ENCODE assay signal across 8 cellular contexts in genomic region chr7:30074422-30075030, GRCh38. TPM values are rescaled to one million over a fixed set of nuclear protein-coding genes. Genes with fewer than 3 reads are reported as not detected.
DNase-seq lines count a peak whose midpoint lies in the region; ATAC-seq, FAIRE-seq and TF ChIP-seq lines count a peak whose summit lies in the region.

No MANE protein-coding gene starts in this region.

- H3K4me1 ChIP-seq in IMR-90 (ENCODE audit: control insufficient read depth, insufficient read depth, low read length) (no peaks in the 10 kb centered on the region), Peyer's patch (no peaks in the 10 kb centered on the region), tibial nerve (peaks cover 0 to 13% (median 0%) of the 10 kb centered on the region in 4 donors)

- H2BK15ac ChIP-seq in IMR-90 (ENCODE audit: low read depth, low read length), result no peak overlapping the region

- no peak overlapping the region for H3K14ac ChIP-seq in IMR-90 (replicated peaks; ENCODE audit: low read depth, low read length)

- H4K91ac ChIP-seq in IMR-90 (ENCODE audit: insufficient read depth, low read depth, low read length), result no peak overlapping the region

- peak; percentile 63 for FAIRE-seq in D721Med (lab: Jason Lieb, UNC)

- no peak for TF ChIP-seq EP300 in tibial nerve (IDR thresholded peaks at IDR 0.05)

- POLR2A ChIA-PET in IMR-90 (lab: Charles Lee; ENCODE audit: unreplicated experiment), result no interaction called here

- TF ChIP-seq RAD21 in IMR-90 (IDR thresholded peaks at IDR 0.05; ENCODE audit: low read length), result peak; percentile 56

- TF ChIP-seq POLR2A in IMR-90 (IDR thresholded peaks at IDR 0.05; ENCODE audit: low read depth, low read length) (no peak), Peyer's patch (IDR thresholded peaks at IDR 0.05) (no peak), tibial nerve (IDR thresholded peaks at IDR 0.05) (no peak)

- no peak overlapping the region for H3K56ac ChIP-seq in IMR-90 (ENCODE audit: extremely low read depth, insufficient read depth, low read length)

- H4K20me1 ChIP-seq in IMR-90 (ENCODE audit: insufficient read depth, low read length), result no peaks in the 10 kb centered on the region; the same call in 1 of the 2 replicates

- BruUV-seq in IMR-90 (replicated peaks; lab: Mats Ljungman, UMichigan), result no TSS peak

- intact Hi-C loops in IMR-90 (cut with micrococcal nuclease), result loop anchor here (1.0 kb wide), 1 partner anchor 196 kb away; no protein-coding TSS in a partner anchor

- H3K9me3 ChIP-seq in IMR-90 (ENCODE audit: control insufficient read depth, insufficient read depth, low read length), result no peaks in the 10 kb centered on the region
- H3K9me3 ChIP-seq in Peyer's patch, result no peaks in the 10 kb centered on the region
- no peaks in the 10 kb centered on the region for H3K9me3 ChIP-seq in tibial nerve

- peak; percentile 46 for TF ChIP-seq CTCF in D721Med (IDR thresholded peaks at IDR 0.05; ENCODE audit: insufficient read depth, missing control alignments)
- peak; percentile 55 for TF ChIP-seq CTCF in IMR-90 (conservative IDR thresholded peaks at IDR 0.05; ENCODE audit: low read depth, low read length)
- peak in 4 of 6 experiments; percentile 38 to 58 (median 48) for TF ChIP-seq CTCF in Peyer's patch (IDR thresholded peaks at IDR 0.05)
- TF ChIP-seq CTCF in tibial nerve (IDR thresholded peaks at IDR 0.05), result peak in 3 of 5 experiments; percentile 26 to 37 (median 32)

- H3K18ac ChIP-seq in IMR-90 (ENCODE audit: low read depth, low read length), result no peak overlapping the region

- no peak overlapping the region for H3K4me2 ChIP-seq in IMR-90 (ENCODE audit: low read depth, low read length)

- no peak overlapping the region for H4K5ac ChIP-seq in IMR-90 (ENCODE audit: low read depth, low read length)

- ATAC-seq in IMR-90 (ENCODE audit: low read depth) (0 out of 2 replicates have a peak, but pooled peaks have one; percentile 21), HG02798 (IDR thresholded peaks at IDR 0.05; ENCODE audit: poor library complexity, unreplicated experiment) (no peak), HG03432 (IDR thresholded peaks at IDR 0.05; ENCODE audit: unreplicated experiment) (no peak)

- no peak overlapping the region for H2BK20ac ChIP-seq in IMR-90 (ENCODE audit: low read depth, low read length)

- no peak overlapping the region for H4K8ac ChIP-seq in IMR-90 (ENCODE audit: low read depth in 2 of 2, low read length in 2 of 2)

- no peak overlapping the region for H3K9ac ChIP-seq in IMR-90 (ENCODE audit: low read depth, low read length)

- H2AFZ ChIP-seq in IMR-90 (replicated peaks; ENCODE audit: low read length, poor library complexity), result no peak overlapping the region

- H2AK9ac ChIP-seq in IMR-90 (replicated peaks; ENCODE audit: low read depth, low read length, poor library complexity), result no peak overlapping the region

- H3K4ac ChIP-seq in IMR-90 (ENCODE audit: low read depth, low read length), result no peak overlapping the region

- no peak overlapping the region for H2AK5ac ChIP-seq in IMR-90 (ENCODE audit: low read depth, low read length)

- H3K4me3 ChIP-seq in IMR-90 (ENCODE audit: insufficient read depth, low read depth, low read length) (no peak overlapping the region), Peyer's patch (no peak overlapping the region), tibial nerve (no peak overlapping the region)

- H3K27ac ChIP-seq in IMR-90 (ENCODE audit: insufficient read depth, low read length) (no peak overlapping the region), Peyer's patch (no peak overlapping the region), tibial nerve (no peak overlapping the region)

- CTCF ChIA-PET in IMR-90 (lab: Yijun Ruan, JAX), result interaction anchor here (0.6 to 1.4 kb wide), 3 partner anchors 9 to 153 kb away, joined by 3 to 7 read pairs (median 4); no protein-coding TSS in a partner anchor

- H3K36me3 ChIP-seq in IMR-90 (ENCODE audit: control insufficient read depth, insufficient read depth, low read length) (peaks cover 10% of the 10 kb centered on the region), Peyer's patch (peaks cover 0 to 12% (median 0%) of the 10 kb centered on the region in 3 donors), tibial nerve (peaks cover 0 to 34% (median 0%) of the 10 kb centered on the region in 3 donors)

- H3K79me1 ChIP-seq in IMR-90 (ENCODE audit: low read depth in 1 of 2, low read length in 2 of 2), result no peaks in the 10 kb centered on the region; a peak in 1 of 4 replicates

- dilution Hi-C loops in IMR-90 (cut with HindIII; ENCODE audit: low sequenced_read_pairs, unreplicated experiment), result no loop called here

- WGBS in IMR-90 (ENCODE audit: extremely low coverage in 2 of 2, insufficient read length in 1 of 2), 2 experiments, result no CpG with 5 or more reads among the region's 1 CpG
- WGBS in tibial nerve, 2 donors, result 51 to 53% methylated on average over 1 of the region's 1 CpG

- no peaks in the 10 kb centered on the region for H3K27me3 ChIP-seq in IMR-90 (ENCODE audit: control insufficient read depth, insufficient read depth, low read length)
- no peaks in the 10 kb centered on the region for H3K27me3 ChIP-seq in Peyer's patch
- H3K27me3 ChIP-seq in tibial nerve, result no peaks in the 10 kb centered on the region

- no peaks in the 10 kb centered on the region for H3K9me1 ChIP-seq in IMR-90 (ENCODE audit: insufficient read depth, low read length)

- in situ Hi-C loops in IMR-90 (cut with MboI; ENCODE audit: low sequenced_read_pairs), result loop anchor here (10.0 to 25.0 kb wide), 2 partner anchors 200 to 337 kb away; no protein-coding TSS in a partner anchor

- H3K23ac ChIP-seq in IMR-90 (ENCODE audit: low read depth, low read length), result no peak overlapping the region

- DNase-seq in D721Med (ENCODE audit: insufficient read length, low spot score) (no peak), IMR-90 (peak; percentile 60), Peyer's patch (no peak), fibroblast of peridontal ligament (ENCODE audit: extremely low read depth) (peak; percentile 59), tibial nerve (ENCODE audit: low spot score in 2 of 2) (no peak), hepatic stellate cell (ENCODE audit: low spot score) (no peak)

- no peak overlapping the region for H2BK120ac ChIP-seq in IMR-90 (ENCODE audit: low read depth, low read length)

- H2BK5ac ChIP-seq in IMR-90 (ENCODE audit: low read depth, low read length, poor library complexity, severe bottlenecking), result no peak overlapping the region

TF ChIP-seq in IMR-90, 13 proteins besides CTCF, POLR2A, EP300 and RAD21:
- TF ChIP-seq SMC3 (IDR thresholded peaks at IDR 0.05; ENCODE audit: low read depth, low read length) (peak; percentile 40; the same call in 1 of the 2 replicates), USF2 (IDR thresholded peaks at IDR 0.05; ENCODE audit: low read depth, low read length) (no peak)

RNA-seq across cellular contexts. Expression of gene PLEKHA8, which starts 46.3 kb away (rescaled TPM):
- total RNA-seq in IMR-90 (2012; rRNA removed), result 9.7 and 13.6 TPM in 2 replicates
- 2.9 and 3.6 TPM in 2 replicates for polyA plus RNA-seq in IMR-90 (2012; rRNA removed)
- polyA plus RNA-seq in IMR-90 (2012; cell fraction: cytosol; rRNA removed), result 0.76 and 0.88 TPM in 2 replicates
- polyA plus RNA-seq in IMR-90 (2012; cell fraction: nucleus; rRNA removed; ENCODE audit: low replicate concordance), result 1.0 and 5.6 TPM in 2 replicates
- total RNA-seq in Peyer's patch, result 10 to 100 TPM in 3 of 4 donors, 1 to 10 TPM in 1; 9.9 to 30.1 (median 15.2) TPM
- total RNA-seq in tibial nerve, result 10 to 100 TPM in 3 of 4 donors, 1 to 10 TPM in 1; 9.0 to 23.4 (median 13.0) TPM

RNA-seq across cellular contexts. Expression of gene FKBP14, which starts 48.0 kb away (rescaled TPM):
- total RNA-seq in IMR-90 (2012; rRNA removed) (27.1 and 45.0 TPM in 2 replicates), Peyer's patch (1 to 10 TPM; 4.2 to 8.5 (median 6.3) TPM), tibial nerve (10 to 100 TPM in 2 of 4 donors, 1 to 10 TPM in 2; 4.5 to 11.7 (median 8.7) TPM)
- 21.8 and 26.3 TPM in 2 replicates for polyA plus RNA-seq in IMR-90 (2012; rRNA removed)
- 5.9 and 7.5 TPM in 2 replicates for polyA plus RNA-seq in IMR-90 (2012; cell fraction: cytosol; rRNA removed)
- polyA plus RNA-seq in IMR-90 (2012; cell fraction: nucleus; rRNA removed; ENCODE audit: low replicate concordance), result 1.6 and 9.7 TPM in 2 replicates

Comparison
In these comparisons a context has a peak if more than half of its experiments do, and no peak if none do; other contexts are left out.
1. DNase-seq: peak in IMR-90 (single experiment) and fibroblast of peridontal ligament (single experiment); none in D721Med (single experiment), Peyer's patch (0 of 3), tibial nerve (0 of 2) and hepatic stellate cell (single experiment).
2. Peak in every context shown above with its lines, with median percentiles within 50 percentile points of each other: CTCF ChIP-seq.